ENCODE assay signal across 8 cellular contexts in genomic region chr3:71543371-71544016, GRCh38. TPM values are rescaled to one million over a fixed set of nuclear protein-coding genes. Genes with fewer than 3 reads are reported as not detected.
DNase-seq lines count a peak whose midpoint lies in the region; ATAC-seq, FAIRE-seq and TF ChIP-seq lines count a peak whose summit lies in the region.

No MANE protein-coding gene starts in this region.

- H3K4me3 ChIP-seq in bronchial epithelial cell (ENCODE audit: low read depth, low read length) (no peak overlapping the region), rectal smooth muscle tissue (ENCODE audit: low read length) (peak overlapping the region; percentile 51)

- peak; percentile 64 for DNase-seq in GF-D8 (lab: John Stamatoyannopoulos, UW)
- no peak for DNase-seq in bronchial epithelial cell (ENCODE audit: low read depth)
- no peak for DNase-seq in SK-N-DZ (ENCODE audit: low spot score)
- DNase-seq in 8988T, result no peak

- no peak overlapping the region for H3K9ac ChIP-seq in rectal smooth muscle tissue (ENCODE audit: low read length)

- TF ChIP-seq CTCF in bronchial epithelial cell (IDR thresholded peaks at IDR 0.05; ENCODE audit: insufficient read depth, low read length, severe bottlenecking), result no peak

- FAIRE-seq in bronchial epithelial cell (lab: Jason Lieb, UNC), result peak; percentile 43

- H3K36me3 ChIP-seq in bronchial epithelial cell (ENCODE audit: control insufficient read depth, insufficient read depth, low read length) (no peaks in the 10 kb centered on the region), rectal smooth muscle tissue (ENCODE audit: control insufficient read depth, insufficient read depth, low read length) (no peaks in the 10 kb centered on the region)

- H3K27ac ChIP-seq in rectal smooth muscle tissue (ENCODE audit: low read depth, low read length), result peak overlapping the region; percentile 65

- no peaks in the 10 kb centered on the region for H3K27me3 ChIP-seq in bronchial epithelial cell (ENCODE audit: control insufficient read depth, insufficient read depth, low read length)
- no peaks in the 10 kb centered on the region for H3K27me3 ChIP-seq in rectal smooth muscle tissue (ENCODE audit: control insufficient read depth, insufficient read depth, low read length)

- peaks cover 31% of the 10 kb centered on the region for H3K4me1 ChIP-seq in rectal smooth muscle tissue (ENCODE audit: control insufficient read depth, insufficient read depth, low read length)

- ATAC-seq in HG03460 (IDR thresholded peaks at IDR 0.05; ENCODE audit: unreplicated experiment) (peak; percentile 30), HG02763 (IDR thresholded peaks at IDR 0.05; ENCODE audit: unreplicated experiment) (no peak), GM21381 (IDR thresholded peaks at IDR 0.05; ENCODE audit: unreplicated experiment) (no peak)

RNA-seq across cellular contexts. Expression of gene FOXP1, which starts 40.0 kb away (rescaled TPM):
- total RNA-seq in bronchial epithelial cell, result 33.2 and 33.3 TPM in 2 replicates
- 5.9 and 6.7 TPM in 2 replicates for polyA plus RNA-seq in SK-N-DZ (2014; cell fraction: cytosol; rRNA removed)
- 5.6 and 9.7 TPM in 2 replicates for polyA plus RNA-seq in SK-N-DZ (2014; cell fraction: nucleus; rRNA removed)
